ENCODE assay signal across 34 cellular contexts in genomic region chr1:99622702-99623347, GRCh38. TPM values are rescaled to one million over a fixed set of nuclear protein-coding genes. Genes with fewer than 3 reads are reported as not detected.
"Had no signal": no experiment of that assay in that cellular context is flagged by ENCODE, and none has a peak within 500 bp of the region (broad histone marks: within the 10 kb centered on the region; RNA-seq: fewer than 3 reads in every experiment).

No MANE protein-coding gene starts in this region.

- H3K4me3 Mint-ChIP-seq: activated B cell treated with CpG ODN at 0.5 μM for 24 hours; activated CD8-positive, alpha-beta T cell treated with anti-CD3 and anti-CD28 coated beads for 36 hours; activated naive CD8-positive, alpha-beta T cell; activated T-cell treated with anti-CD3 and anti-CD28 coated beads, Interleukin-2, amount 50 U/mL, for 4 hours; activated T-helper 17 cell treated with anti-CD3 and anti-CD28 coated beads, Interleukin-2, amount 50 U/mL, for 72 hours; central memory CD8-positive, alpha-beta T cell; effector memory CD8-positive, alpha-beta T cell had no signal

- FAIRE-seq: astrocyte, bronchial epithelial cell, colon, TTC549 had no signal

- H3K4me3 ChIP-seq: esophagus muscularis mucosa, gastrocnemius medialis had no signal

- H3K36me3 ChIP-seq: brain microvascular endothelial cell, esophagus muscularis mucosa, gastrocnemius medialis had no signal

- H3K4me1 Mint-ChIP-seq: activated B cell treated with CpG ODN at 0.5 μM for 24 hours; activated T-helper 17 cell treated with anti-CD3 and anti-CD28 coated beads, Interleukin-2, amount 50 U/mL, for 72 hours; central memory CD8-positive, alpha-beta T cell had no signal

- H3K9me3 ChIP-seq: esophagus muscularis mucosa, gastrocnemius medialis had no signal

- H3K27ac Mint-ChIP-seq: activated B cell treated with CpG ODN at 0.5 μM for 24 hours; activated CD8-positive, alpha-beta T cell treated with anti-CD3 and anti-CD28 coated beads for 36 hours; activated naive CD8-positive, alpha-beta T cell; activated T-helper 17 cell treated with anti-CD3 and anti-CD28 coated beads, Interleukin-2, amount 50 U/mL, for 72 hours; effector memory CD8-positive, alpha-beta T cell had no signal

- H3K9me3 Mint-ChIP-seq: activated B cell treated with CpG ODN at 0.5 μM for 24 hours; activated CD8-positive, alpha-beta T cell treated with anti-CD3 and anti-CD28 coated beads for 36 hours; activated T-cell treated with anti-CD3 and anti-CD28 coated beads, Interleukin-2, amount 50 U/mL, for 4 hours; activated T-helper 17 cell treated with anti-CD3 and anti-CD28 coated beads, Interleukin-2, amount 50 U/mL, for 72 hours; central memory CD8-positive, alpha-beta T cell; effector memory CD8-positive, alpha-beta T cell had no signal

- H3K36me3 Mint-ChIP-seq: activated naive CD8-positive, alpha-beta T cell had no signal

- H3K27me3 Mint-ChIP-seq: activated B cell treated with CpG ODN at 0.5 μM for 24 hours; activated T-helper 17 cell treated with anti-CD3 and anti-CD28 coated beads, Interleukin-2, amount 50 U/mL, for 72 hours; effector memory CD8-positive, alpha-beta T cell had no signal

- ATAC-seq: activated CD4-positive, CD25-positive, alpha-beta regulatory T cell treated with anti-CD3 and anti-CD28 coated beads, Interleukin-2, amount 50 U/mL, for 24 hours; activated CD8-positive, alpha-beta T cell treated with anti-CD3 and anti-CD28 coated beads for 36 hours; activated T-cell treated with anti-CD3 and anti-CD28 coated beads, Interleukin-2, amount 50 U/mL, for 4 hours; activated T-helper 17 cell treated with anti-CD3 and anti-CD28 coated beads, Interleukin-2, amount 50 U/mL, for 72 hours; effector memory CD8-positive, alpha-beta T cell; foreskin keratinocyte; gastrocnemius medialis had no signal

- DNase-seq: activated B cell treated with CpG ODN at 0.5 μM for 24 hours; activated CD4-positive, alpha-beta T cell treated with anti-CD3 and anti-CD28 coated beads for 48 hours; activated CD4-positive, alpha-beta T cell treated with anti-CD3 and anti-CD28 coated beads, Interleukin-2, amount 50 U/mL, for 1 hour; activated CD4-positive, alpha-beta T cell treated with anti-CD3 and anti-CD28 coated beads, Interleukin-2, amount 50 U/mL, for 48 hours; activated CD8-positive, alpha-beta memory T cell treated with anti-CD3 and anti-CD28 coated beads for 24 hours; activated CD8-positive, alpha-beta T cell treated with anti-CD3 and anti-CD28 coated beads for 36 hours; activated effector memory CD4-positive, alpha-beta T cell treated with Interleukin-2 at 50 U/mL for 16 hours; activated gamma-delta T cell treated with Interleukin-2 at 50 U/mL for 16 hours; activated naive CD4-positive, alpha-beta T cell treated with anti-CD3 and anti-CD28 coated beads, Interleukin-2, amount 50 U/mL, for 16 hours; activated naive CD4-positive, alpha-beta T cell treated with Interleukin-2 at 50 U/mL for 16 hours; activated T-cell treated with anti-CD3 and anti-CD28 coated beads, Interleukin-2, amount 50 U/mL, for 4 hours; amniotic stem cell; anterior cingulate cortex; brain microvascular endothelial cell; cortex of kidney; dermis blood vessel endothelial cell; effector CD4-positive, alpha-beta T cell; effector memory CD8-positive, alpha-beta T cell; erythroblast; foreskin keratinocyte; gastrocnemius medialis; glutamatergic neuron; T-helper 2 cell had no signal

- H3K27ac ChIP-seq: brain microvascular endothelial cell, esophagus muscularis mucosa, foreskin keratinocyte, VCaP had no signal

- H3K4me1 ChIP-seq: gastrocnemius medialis had no signal

- H3K27me3 ChIP-seq: brain microvascular endothelial cell, esophagus muscularis mucosa, foreskin keratinocyte, gastrocnemius medialis had no signal

RNA-seq across cellular contexts. Expression of gene PALMD, which starts 23.1 kb away (rescaled TPM):
- total RNA-seq: activated B cell treated with CpG ODN at 0.5 μM for 24 hours; activated CD8-positive, alpha-beta T cell treated with anti-CD3 and anti-CD28 coated beads for 36 hours; activated T-cell treated with anti-CD3 and anti-CD28 coated beads, Interleukin-2, amount 50 U/mL, for 4 hours; activated T-helper 17 cell treated with anti-CD3 and anti-CD28 coated beads, Interleukin-2, amount 50 U/mL, for 72 hours; T-helper 1 cell treated with Interleukin-12 subunit alpha and Interleukin-12 subunit beta and Interleukin-4 antibody, amounts not matched to agents 30 ng/mL and 1 ng/mL, for 36 hours had no signal
